In genomic region chr2:40242315-40242714, GRCh38 we compare ENCODE assay signal across 20 cellular contexts.
DNase-seq lines count a peak whose midpoint lies in the region; ATAC-seq lines count a peak whose summit lies in the region.
"Had no signal": no experiment of that assay in that cellular context is flagged by ENCODE, and none has a peak within 500 bp of the region (broad histone marks: within the 10 kb centered on the region; RNA-seq: fewer than 3 reads in every experiment).

No MANE protein-coding gene starts in this region.

- no peaks in the 10 kb centered on the region for H3K9me3 ChIP-seq in ectodermal cell (ENCODE audit: control insufficient read depth, low read length)

- no peak overlapping the region for H3K4me3 ChIP-seq in ectodermal cell (ENCODE audit: insufficient read depth, low read depth, low read length)

- peaks cover 20% of the 10 kb centered on the region for H3K4me1 ChIP-seq in ectodermal cell (ENCODE audit: control insufficient read depth, insufficient read depth, low read length)

- peak overlapping the region; percentile 31 for H3K27ac ChIP-seq in ectodermal cell (ENCODE audit: insufficient read depth, low read depth, low read length, poor library complexity, severe bottlenecking)
- H3K27ac ChIP-seq: C4-2B had no signal

- ATAC-seq in HG03565 (IDR thresholded peaks at IDR 0.05; ENCODE audit: unreplicated experiment): no peak
- ATAC-seq: activated CD4-positive, alpha-beta T cell treated with anti-CD3 and anti-CD28 coated beads for 36 hours; effector memory CD8-positive, alpha-beta T cell had no signal

- H3K27me3 ChIP-seq in ectodermal cell (ENCODE audit: control insufficient read depth, insufficient read depth, low read length, poor library complexity, severe bottlenecking): no peaks in the 10 kb centered on the region

- DNase-seq in COLO668 (lab: John Stamatoyannopoulos, UW; ENCODE audit: unreplicated experiment) (peak; percentile 29), NCI-H1105 (lab: John Stamatoyannopoulos, UW) (peak; percentile 69), NCI-H2196 (lab: John Stamatoyannopoulos, UW; ENCODE audit: unreplicated experiment) (peak; percentile 34), NCI-H446 (lab: John Stamatoyannopoulos, UW) (no peak), SIG-M5 (lab: John Stamatoyannopoulos, UW) (no peak), DMS114 treated with DMSO at 0.1 percent for 48 hours (lab: John Stamatoyannopoulos, UW; ENCODE audit: unreplicated experiment) (no peak)
- DNase-seq: 8988T; activated CD4-positive, alpha-beta T cell treated with anti-CD3 and anti-CD28 coated beads for 36 hours; activated CD8-positive, alpha-beta memory T cell treated with anti-CD3 and anti-CD28 coated beads, Interleukin-2, amount 50 U/mL, for 48 hours; effector memory CD8-positive, alpha-beta T cell; GOT3; hippocampal formation; MV-4-11; SHP77 treated with DMSO at 0.1 percent for 48 hours; stimulated activated naive CD4-positive, alpha-beta T cell treated with Interleukin-2 at 50 U/mL for 16 hours; T-helper 9 cell; trophoblast cell had no signal

- WGBS in ectodermal cell, 2 experiments: 10 to 12% methylated on average over 3 of the region's 3 CpGs

- no peaks in the 10 kb centered on the region for H3K36me3 ChIP-seq in ectodermal cell (ENCODE audit: control insufficient read depth, insufficient read depth, low read length)

Comparison
In these comparisons a context has a peak if more than half of its experiments do, and no peak if none do; other contexts are left out.
1. DNase-seq: peak in COLO668 (single experiment), NCI-H1105 (single experiment) and NCI-H2196 (single experiment); none in NCI-H446 (0 of 2), SIG-M5 (single experiment) and DMS114 treated with DMSO at 0.1 percent for 48 hours (single experiment).